1 cellular context compared by ENCODE assay signal in genomic region chr1:23931481-23931880, GRCh38.
TF ChIP-seq lines count a peak whose summit lies in the region.

No MANE protein-coding gene starts in this region.

TF ChIP-seq in SK-N-SH treated with all-trans-retinoic acid at 6 μM for 48 hours, 23 proteins besides CTCF, POLR2A, EP300 and RAD21 (continued from another document):
- no peak for TF ChIP-seq TSHZ2 (CRISPR knock-in tag; IDR thresholded peaks at IDR 0.05)
- TF ChIP-seq ZNF565 (CRISPR knock-in tag; conservative IDR thresholded peaks at IDR 0.05; ENCODE audit: low read depth) = no peak
- no peak for TF ChIP-seq OSR1 (CRISPR knock-in tag; IDR thresholded peaks at IDR 0.05)
- TF ChIP-seq ARNTL (CRISPR knock-in tag; IDR thresholded peaks at IDR 0.05; ENCODE audit: borderline replicate concordance, low read depth) = no peak
- no peak for TF ChIP-seq ZNF8 (CRISPR knock-in tag; IDR thresholded peaks at IDR 0.05)
- TF ChIP-seq ESRRG (CRISPR knock-in tag; IDR thresholded peaks at IDR 0.05) = no peak
- no peak for TF ChIP-seq ZFP3 (CRISPR knock-in tag; IDR thresholded peaks at IDR 0.05)
- no peak for TF ChIP-seq ISL1 (CRISPR knock-in tag; IDR thresholded peaks at IDR 0.05)
- TF ChIP-seq BACH2 (CRISPR knock-in tag; IDR thresholded peaks at IDR 0.05; ENCODE audit: borderline replicate concordance) = no peak
- TF ChIP-seq ZNF70 (CRISPR knock-in tag; IDR thresholded peaks at IDR 0.05) = no peak
- no peak for TF ChIP-seq CSRNP3 (CRISPR knock-in tag; IDR thresholded peaks at IDR 0.05)
- no peak for TF ChIP-seq ZFP30 (CRISPR knock-in tag; IDR thresholded peaks at IDR 0.05)
- TF ChIP-seq RARB (CRISPR knock-in tag; IDR thresholded peaks at IDR 0.05) = no peak
- TF ChIP-seq PPARA (CRISPR knock-in tag; IDR thresholded peaks at IDR 0.05; ENCODE audit: borderline replicate concordance) = no peak
